ENCODE assay signal across 8 cellular contexts in the genomic region with DNA sequence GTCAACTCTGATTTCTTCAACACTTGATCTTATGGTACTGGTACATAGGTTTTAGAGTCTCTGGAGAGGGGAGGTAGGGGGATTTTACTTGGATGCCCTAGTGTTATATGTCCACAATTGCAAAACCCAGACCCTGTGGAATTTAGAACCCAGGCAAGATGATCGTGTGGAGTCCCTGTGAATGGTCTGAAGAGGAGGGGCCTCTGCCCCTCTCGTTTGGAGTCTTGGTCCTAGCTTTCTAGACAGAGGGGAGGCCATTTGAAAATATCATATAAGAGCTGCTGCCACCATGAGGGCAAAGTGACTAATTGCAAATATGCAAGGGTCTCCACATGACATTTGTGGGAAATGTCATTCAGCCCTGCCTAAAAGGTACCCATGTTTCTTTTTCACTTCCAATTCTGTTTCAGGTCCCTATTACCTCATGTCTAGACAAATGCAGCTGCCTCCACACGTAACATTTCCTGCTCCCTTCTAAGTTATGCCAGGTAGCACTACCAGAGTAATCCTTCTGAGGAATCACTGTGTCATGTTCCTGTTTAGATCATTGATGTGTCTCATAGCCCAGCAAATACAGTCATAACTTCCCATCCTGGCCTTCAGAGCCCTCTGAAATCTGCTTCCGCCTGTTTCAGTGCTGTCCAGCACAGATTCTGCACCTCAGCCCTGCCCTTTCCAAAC.
A peak's percentile ranks its signal among the peaks of the same experiment; 100 is the strongest.
DNase-seq lines count a peak whose midpoint lies in the region; ATAC-seq and TF ChIP-seq lines count a peak whose summit lies in the region.

No MANE protein-coding gene starts in this region.

- ATAC-seq in GM18520 (IDR thresholded peaks at IDR 0.05; ENCODE audit: unreplicated experiment) (peak; percentile 72), HG02970 (IDR thresholded peaks at IDR 0.05; ENCODE audit: low FRiP score, unreplicated experiment) (peak; percentile 56), thoracic aorta (ENCODE audit: insufficient number of reproducible peaks, low FRiP score, low read depth) (peak; percentile 56)

- H3K36me3 Mint-ChIP-seq in mesothelial cell of epicardium: peaks cover 3% of the 10 kb centered on the region

- H3K36me3 ChIP-seq in BLaER1 treated with 17β-estradiol and CSF1 and Interleukin-3, amounts not matched to agents 10 nM and 100 nM: peaks cover 73 to 98% (median 88%) of the 10 kb centered on the region in 11 experiments
- peaks cover 53% of the 10 kb centered on the region for H3K36me3 ChIP-seq in WERI-Rb-1
- peaks cover 9% of the 10 kb centered on the region for H3K36me3 ChIP-seq in thoracic aorta

- H3K4me2 ChIP-seq in BLaER1 treated with 17β-estradiol and CSF1 and Interleukin-3, amounts not matched to agents 10 nM and 100 nM: peak overlapping the region in 9 of 11 experiments; percentile 13 to 85 (median 54); a peak in 13 of 22 replicates

- H3K9me3 Mint-ChIP-seq in mesothelial cell of epicardium: no peaks in the 10 kb centered on the region

- H3K27ac Mint-ChIP-seq in mesothelial cell of epicardium: no peak overlapping the region

- peaks cover 15 to 97% (median 42%) of the 10 kb centered on the region in 11 experiments; a peak in 21 of 22 replicates for H4K20me1 ChIP-seq in BLaER1 treated with 17β-estradiol and CSF1 and Interleukin-3, amounts not matched to agents 10 nM and 100 nM

- H3K4me1 ChIP-seq in BLaER1 treated with 17β-estradiol and CSF1 and Interleukin-3, amounts not matched to agents 10 nM and 100 nM: peaks cover 28 to 62% (median 50%) of the 10 kb centered on the region in 10 experiments
- H3K4me1 ChIP-seq in thoracic aorta (ENCODE audit: control insufficient read depth in 1 of 2, low read depth in 2 of 2): peaks cover 10 to 12% of the 10 kb centered on the region in 2 donors

- peak; percentile 63 for TF ChIP-seq CTCF in WERI-Rb-1 (IDR thresholded peaks at IDR 0.05; ENCODE audit: low read depth, low read length)
- peak; percentile 22 for TF ChIP-seq CTCF in mesothelial cell of epicardium (IDR thresholded peaks at IDR 0.05; ENCODE audit: unreplicated experiment)
- peak; percentile 52 for TF ChIP-seq CTCF in thoracic aorta (IDR thresholded peaks at IDR 0.05)

- no peaks in the 10 kb centered on the region for H3K27me3 ChIP-seq in BLaER1 treated with 17β-estradiol and CSF1 and Interleukin-3, amounts not matched to agents 10 nM and 100 nM
- H3K27me3 ChIP-seq in WERI-Rb-1 (ENCODE audit: insufficient read depth, low read depth, severe bottlenecking): no peaks in the 10 kb centered on the region
- no peaks in the 10 kb centered on the region for H3K27me3 ChIP-seq in thoracic aorta (replicated peaks; ENCODE audit: insufficient read depth)

- no peak overlapping the region for H3K4me3 ChIP-seq in BLaER1 treated with 17β-estradiol and CSF1 and Interleukin-3, amounts not matched to agents 10 nM and 100 nM
- H3K4me3 ChIP-seq in WERI-Rb-1 (ENCODE audit: low read depth, low read length) (no peak overlapping the region), thoracic aorta (no peak overlapping the region)

- DNase-seq in NCI-H1930 (lab: John Stamatoyannopoulos, UW): peak; percentile 22 to 24
- DNase-seq in WERI-Rb-1: peak; percentile 62
- DNase-seq in effector CD4-positive, alpha-beta T cell: peak; percentile 25
- no peak for DNase-seq in mesothelial cell of epicardium (ENCODE audit: low spot score in 2 of 2, unreplicated experiment in 2 of 2)
- DNase-seq in thoracic aorta (ENCODE audit: low spot score): no peak

- H3K4me3 Mint-ChIP-seq in mesothelial cell of epicardium: no peak overlapping the region

- peaks cover 13% of the 10 kb centered on the region for H3K4me1 Mint-ChIP-seq in mesothelial cell of epicardium

- H3K27me3 Mint-ChIP-seq in mesothelial cell of epicardium (ENCODE audit: low read depth): no peaks in the 10 kb centered on the region

- peak overlapping the region in 7 of 11 experiments; percentile 5 to 42 (median 22); a peak in 5 of 22 replicates for H3K9ac ChIP-seq in BLaER1 treated with 17β-estradiol and CSF1 and Interleukin-3, amounts not matched to agents 10 nM and 100 nM

- no peaks in the 10 kb centered on the region for H3K9me3 ChIP-seq in BLaER1 treated with 17β-estradiol and CSF1 and Interleukin-3, amounts not matched to agents 10 nM and 100 nM (replicated peaks in 1 of 11)
- H3K9me3 ChIP-seq in WERI-Rb-1 (ENCODE audit: severe bottlenecking) (no peaks in the 10 kb centered on the region), thoracic aorta (no peaks in the 10 kb centered on the region)

- peak overlapping the region in 8 of 11 experiments; percentile 30 to 68 (median 56); a peak in 16 of 22 replicates for H3K27ac ChIP-seq in BLaER1 treated with 17β-estradiol and CSF1 and Interleukin-3, amounts not matched to agents 10 nM and 100 nM
- H3K27ac ChIP-seq in WERI-Rb-1 (no peak overlapping the region), thoracic aorta (peak overlapping the region in 1 of 2 donors; percentile 45)

Comparison
In these comparisons a context has a peak if more than half of its experiments do, and no peak if none do; other contexts are left out.
1. DNase-seq: peak in NCI-H1930 (2 of 2), WERI-Rb-1 (single experiment) and effector CD4-positive, alpha-beta T cell (single experiment); none in mesothelial cell of epicardium (0 of 2) and thoracic aorta (single experiment).
2. Peak in every context shown above with its lines, with median percentiles within 50 percentile points of each other: ATAC-seq and CTCF ChIP-seq.